In genomic region chr12:50354908-50355307, GRCh38 we compare ENCODE assay signal across 15 cellular contexts. TPM values are rescaled to one million over a fixed set of nuclear protein-coding genes. Genes with fewer than 3 reads are reported as not detected.
"Had no signal": no experiment of that assay in that cellular context is flagged by ENCODE, and none has a peak within 500 bp of the region (broad histone marks: within the 10 kb centered on the region; RNA-seq: fewer than 3 reads in every experiment).

No MANE protein-coding gene starts in this region.

- H3K27me3 ChIP-seq: colonic mucosa, hepatocyte, thyroid gland had no signal

- H3K4me1 Mint-ChIP-seq: neural crest cell had no signal

- H3K27ac Mint-ChIP-seq: activated T-helper 1 cell treated with anti-CD3 and anti-CD28 coated beads, Interleukin-12 subunit alpha, Interleukin-12 subunit beta, Interleukin-2, Interleukin-4 antibody, amounts not matched to agents 30 ng/mL and 10 ng/mL and 1 ng/mL, durations not matched to agents 14 hours and 24 hours and 36 hours had no signal

- H3K79me2 ChIP-seq: hepatocyte, parathyroid adenoma had no signal

- DNase-seq: activated CD4-positive, alpha-beta T cell treated with anti-CD3 and anti-CD28 coated beads for 48 hours; activated naive CD4-positive, alpha-beta T cell; colonic mucosa; retina; thyroid gland had no signal

- H3K9ac ChIP-seq: parathyroid adenoma had no signal

- H3K4me3 Mint-ChIP-seq: activated T-helper 1 cell treated with anti-CD3 and anti-CD28 coated beads, Interleukin-12 subunit alpha, Interleukin-12 subunit beta, Interleukin-2, Interleukin-4 antibody, amounts not matched to agents 30 ng/mL and 10 ng/mL and 1 ng/mL, durations not matched to agents 14 hours and 24 hours and 36 hours; neural crest cell had no signal

- H3K4me1 ChIP-seq: colonic mucosa, parathyroid adenoma, thyroid gland had no signal

- H3K36me3 ChIP-seq: colonic mucosa, thyroid gland had no signal

- H3K4me2 ChIP-seq: hepatocyte had no signal

- H3K9me3 ChIP-seq: colonic mucosa, thyroid gland had no signal

- H3K4me3 ChIP-seq: colonic mucosa, hepatocyte, skin epidermis, thyroid gland had no signal

- H3K9me3 Mint-ChIP-seq: activated T-helper 1 cell treated with anti-CD3 and anti-CD28 coated beads, Interleukin-12 subunit alpha, Interleukin-12 subunit beta, Interleukin-2, Interleukin-4 antibody, amounts not matched to agents 30 ng/mL and 10 ng/mL and 1 ng/mL, durations not matched to agents 14 hours and 24 hours and 36 hours; neural crest cell had no signal

- FAIRE-seq: astrocyte, urothelium cell line had no signal

- H3K27ac ChIP-seq: colonic mucosa, hepatocyte, parathyroid adenoma had no signal

RNA-seq across cellular contexts. Expression of gene FAM186A, which starts 41.5 kb away (rescaled TPM):
- total RNA-seq: activated T-helper 1 cell treated with anti-CD3 and anti-CD28 coated beads, Interleukin-12 subunit alpha, Interleukin-12 subunit beta, Interleukin-2, Interleukin-4 antibody, amounts not matched to agents 30 ng/mL and 10 ng/mL and 1 ng/mL, durations not matched to agents 14 hours and 24 hours and 36 hours; astrocyte; cardiac septum; colonic mucosa; hepatocyte; kidney epithelial cell; liver; neural crest cell; thyroid gland had no signal
- polyA plus RNA-seq: hepatocyte had no signal
